In genomic region chr22:37112084-37112728, GRCh38 we compare ENCODE assay signal across 1 cellular context.
TF ChIP-seq lines count a peak whose summit lies in the region.

No MANE protein-coding gene starts in this region.

TF ChIP-seq in IMR-90, 13 proteins besides CTCF, POLR2A, EP300 and RAD21 (continued from another document):
- TF ChIP-seq USF2 (IDR thresholded peaks at IDR 0.05; ENCODE audit: low read depth, low read length), result no peak
- TF ChIP-seq FOS (IDR thresholded peaks at IDR 0.05; ENCODE audit: low read depth, low read length), result no peak
- TF ChIP-seq RCOR1 (IDR thresholded peaks at IDR 0.05; ENCODE audit: insufficient replicate concordance, low read length), result no peak
TF ChIP-seq in IMR-90: peak in this region for 1.
